Comparison of ENCODE assay signal across 15 cellular contexts in the genomic region with DNA sequence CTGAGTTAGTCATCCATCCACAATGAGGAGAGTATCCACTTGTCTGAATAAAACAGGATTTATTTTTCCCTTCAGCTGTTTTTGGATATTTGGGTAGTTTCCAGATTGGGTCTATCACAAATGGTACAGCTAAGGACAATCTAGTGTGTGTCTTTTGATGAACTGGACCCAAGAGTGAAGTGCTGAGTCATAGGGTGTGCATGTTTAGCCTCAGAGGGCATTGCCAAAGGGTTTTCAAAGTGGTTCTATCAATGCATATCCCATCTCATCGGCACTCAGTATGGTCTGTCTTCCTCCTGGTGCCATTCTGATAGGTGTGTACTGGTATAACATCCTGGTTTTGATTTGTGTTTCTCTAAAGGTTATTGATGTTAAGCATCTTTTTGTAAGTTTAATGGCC.
DNase-seq lines count a peak whose midpoint lies in the region; ATAC-seq and TF ChIP-seq lines count a peak whose summit lies in the region.
"Had no signal": no experiment of that assay in that cellular context is flagged by ENCODE, and none has a peak within 500 bp of the region (broad histone marks: within the 10 kb centered on the region; RNA-seq: fewer than 3 reads in every experiment).

No MANE protein-coding gene starts in this region.

- no TSS peak for BruUV-seq in MCF 10A (replicated peaks; lab: Mats Ljungman, UMichigan)
- BruUV-seq in mammary epithelial cell (replicated peaks; lab: Mats Ljungman, UMichigan): no TSS peak

- H2AFZ ChIP-seq in mammary epithelial cell (ENCODE audit: low read depth, low read length): no peak overlapping the region

- TF ChIP-seq CTCF in MCF 10A (IDR thresholded peaks at IDR 0.05; ENCODE audit: unreplicated experiment) (no peak), mammary epithelial cell (conservative IDR thresholded peaks at IDR 0.05 in 1 of 2, IDR thresholded peaks at IDR 0.05 in 1 of 2; ENCODE audit: extremely low read depth in 1 of 2, insufficient read depth in 1 of 2, low read depth in 1 of 2, low read length in 2 of 2) (no peak), esophagus muscularis mucosa (IDR thresholded peaks at IDR 0.05) (no peak)

- TF ChIP-seq POLR2A in esophagus muscularis mucosa (IDR thresholded peaks at IDR 0.05; ENCODE audit: low read depth): no peak

- no peaks in the 10 kb centered on the region for H3K27me3 Mint-ChIP-seq in MCF 10A (ENCODE audit: insufficient read depth, unreplicated experiment)
- peaks cover 34% of the 10 kb centered on the region for H3K27me3 Mint-ChIP-seq in activated T-cell treated with anti-CD3 and anti-CD28 coated beads, Interleukin-2, amount 50 U/mL, for 4 hours (ENCODE audit: low read depth)

- no peak overlapping the region for H3K9ac ChIP-seq in mammary epithelial cell (ENCODE audit: insufficient read depth, low read length)

- no peak overlapping the region for H3K4me3 ChIP-seq in mammary epithelial cell (replicated peaks in 1 of 3; ENCODE audit: insufficient read depth in 1 of 3, low read depth in 2 of 3, low read length in 3 of 3)
- no peak overlapping the region for H3K4me3 ChIP-seq in esophagus muscularis mucosa

- H3K36me3 ChIP-seq in mammary epithelial cell (ENCODE audit: insufficient read depth, low read length) (no peaks in the 10 kb centered on the region), esophagus muscularis mucosa (no peaks in the 10 kb centered on the region)
- H3K36me3 ChIP-seq: BE2C had no signal

- no peaks in the 10 kb centered on the region for H3K36me3 Mint-ChIP-seq in MCF 10A (ENCODE audit: insufficient read depth, unreplicated experiment)
- H3K36me3 Mint-ChIP-seq in activated T-cell treated with anti-CD3 and anti-CD28 coated beads, Interleukin-2, amount 50 U/mL, for 4 hours (ENCODE audit: insufficient read depth): no peaks in the 10 kb centered on the region
- H3K36me3 Mint-ChIP-seq in stimulated activated effector memory CD8-positive, alpha-beta T cell treated with anti-CD3 and anti-CD28 coated beads, Interleukin-12 subunit alpha, Interleukin-12 subunit beta, amount 100 ng/mL, for 72 hours: no peaks in the 10 kb centered on the region
- H3K36me3 Mint-ChIP-seq: CD4-positive, CD25-positive, alpha-beta regulatory T cell had no signal

- in situ Hi-C loops in mammary epithelial cell (cut with MboI; ENCODE audit: low sequenced_read_pairs in 2 of 2): no loop called here

- H3K27me3 ChIP-seq in mammary epithelial cell (ENCODE audit: insufficient read depth, low read length) (peaks cover 22% of the 10 kb centered on the region), esophagus muscularis mucosa (peaks cover 0 to 80% (median 0%) of the 10 kb centered on the region in 4 donors)

- POLR2A ChIA-PET in MCF 10A (lab: Yijun Ruan, JAX): interaction anchor here (1.2 kb wide), 1 partner anchor 14 kb away, joined by 3 read pairs; no protein-coding TSS in a partner anchor

- H3K9me3 ChIP-seq in mammary epithelial cell (replicated peaks; ENCODE audit: insufficient read depth, low read length) (no peaks in the 10 kb centered on the region), esophagus muscularis mucosa (no peaks in the 10 kb centered on the region)
- H3K9me3 ChIP-seq: BE2C, Caco-2 had no signal

- H3K4me2 ChIP-seq in mammary epithelial cell (ENCODE audit: insufficient read depth, low read depth, low read length): no peak overlapping the region

- no peak overlapping the region for H3K27ac Mint-ChIP-seq in MCF 10A (ENCODE audit: low read depth, unreplicated experiment)
- H3K27ac Mint-ChIP-seq in stimulated activated effector memory CD8-positive, alpha-beta T cell treated with anti-CD3 and anti-CD28 coated beads, Interleukin-12 subunit alpha, Interleukin-12 subunit beta, amount 100 ng/mL, for 72 hours: no peak overlapping the region
- H3K27ac Mint-ChIP-seq: CD4-positive, CD25-positive, alpha-beta regulatory T cell had no signal

- intact Hi-C loops in MCF 10A (cut with micrococcal nuclease): no loop called here
- intact Hi-C loops in mammary epithelial cell (cut with micrococcal nuclease): no loop called here
- intact Hi-C loops in esophagus muscularis mucosa (cut with DNase I): no loop called here

- no peak overlapping the region for H3K27ac ChIP-seq in mammary epithelial cell (ENCODE audit: insufficient read depth, low read depth, low read length)
- H3K27ac ChIP-seq in esophagus muscularis mucosa (replicated peaks in 1 of 4): no peak overlapping the region

- WGBS in mammary epithelial cell (ENCODE audit: low coverage, missing lambda C conversion rate): 71% methylated on average over 1 of the region's 1 CpG
- WGBS in esophagus muscularis mucosa: 69% methylated on average over 1 of the region's 1 CpG

- no peaks in the 10 kb centered on the region for H3K79me2 ChIP-seq in mammary epithelial cell (ENCODE audit: insufficient read depth, low read length)

- H3K4me1 Mint-ChIP-seq in MCF 10A (ENCODE audit: insufficient read depth, unreplicated experiment): peaks cover 11% of the 10 kb centered on the region
- no peaks in the 10 kb centered on the region for H3K4me1 Mint-ChIP-seq in activated T-cell treated with anti-CD3 and anti-CD28 coated beads, Interleukin-2, amount 50 U/mL, for 4 hours (ENCODE audit: low read depth)
- no peaks in the 10 kb centered on the region for H3K4me1 Mint-ChIP-seq in stimulated activated effector memory CD8-positive, alpha-beta T cell treated with anti-CD3 and anti-CD28 coated beads, Interleukin-12 subunit alpha, Interleukin-12 subunit beta, amount 100 ng/mL, for 72 hours
- H3K4me1 Mint-ChIP-seq: CD4-positive, CD25-positive, alpha-beta regulatory T cell had no signal

- CTCF ChIA-PET in MCF 10A (lab: Yijun Ruan, JAX) (interaction anchor here (1.1 to 1.7 kb wide), 2 partner anchors 29 to 493 kb away, joined by 3 to 4 read pairs; no protein-coding TSS in a partner anchor), mammary epithelial cell (lab: Charles Lee; ENCODE audit: low non-redundant PET) (no interaction called here)

- no peak for TF ChIP-seq EP300 in esophagus muscularis mucosa (IDR thresholded peaks at IDR 0.05)

- DNase-seq in MCF 10A (ENCODE audit: unreplicated experiment): peak; percentile 48
- no peak for DNase-seq in mammary epithelial cell
- DNase-seq in RPMI7951 (ENCODE audit: low read depth): peak; percentile 8
- DNase-seq in esophagus muscularis mucosa (ENCODE audit: extremely low spot score): peak; percentile 26
- DNase-seq in activated T-cell treated with anti-CD3 and anti-CD28 coated beads, Interleukin-2, amount 50 U/mL, for 4 hours: no peak
- no peak for DNase-seq in stimulated activated effector memory CD8-positive, alpha-beta T cell treated with anti-CD3 and anti-CD28 coated beads, Interleukin-12 subunit alpha, Interleukin-12 subunit beta, amount 100 ng/mL, for 72 hours (ENCODE audit: low spot score in 2 of 2)
- DNase-seq: ACHN; BE2C; C1 segment of cervical spinal cord; Caco-2; CD4-positive, CD25-positive, alpha-beta regulatory T cell; DMS79 treated with DMSO at 0.1 percent for 48 hours; GF-D8; H7 had no signal

- H3K4me3 Mint-ChIP-seq in MCF 10A (ENCODE audit: unreplicated experiment): no peak overlapping the region
- H3K4me3 Mint-ChIP-seq in activated T-cell treated with anti-CD3 and anti-CD28 coated beads, Interleukin-2, amount 50 U/mL, for 4 hours: no peak overlapping the region
- H3K4me3 Mint-ChIP-seq in stimulated activated effector memory CD8-positive, alpha-beta T cell treated with anti-CD3 and anti-CD28 coated beads, Interleukin-12 subunit alpha, Interleukin-12 subunit beta, amount 100 ng/mL, for 72 hours: no peak overlapping the region
- H3K4me3 Mint-ChIP-seq: CD4-positive, CD25-positive, alpha-beta regulatory T cell had no signal

- ATAC-seq in activated T-cell treated with anti-CD3 and anti-CD28 coated beads, Interleukin-2, amount 50 U/mL, for 4 hours: no peak
- no peak for ATAC-seq in stimulated activated effector memory CD8-positive, alpha-beta T cell treated with anti-CD3 and anti-CD28 coated beads, Interleukin-12 subunit alpha, Interleukin-12 subunit beta, amount 100 ng/mL, for 72 hours
- ATAC-seq: HCT116 had no signal

- no peaks in the 10 kb centered on the region for H3K4me1 ChIP-seq in mammary epithelial cell (ENCODE audit: insufficient read depth, low read length)
- no peaks in the 10 kb centered on the region for H3K4me1 ChIP-seq in esophagus muscularis mucosa
- H3K4me1 ChIP-seq: BE2C had no signal

- H4K20me1 ChIP-seq in mammary epithelial cell (ENCODE audit: insufficient read depth, low read length): no peaks in the 10 kb centered on the region

- no peaks in the 10 kb centered on the region for H3K9me3 Mint-ChIP-seq in MCF 10A (ENCODE audit: unreplicated experiment)
- no peaks in the 10 kb centered on the region for H3K9me3 Mint-ChIP-seq in activated T-cell treated with anti-CD3 and anti-CD28 coated beads, Interleukin-2, amount 50 U/mL, for 4 hours
- no peaks in the 10 kb centered on the region for H3K9me3 Mint-ChIP-seq in stimulated activated effector memory CD8-positive, alpha-beta T cell treated with anti-CD3 and anti-CD28 coated beads, Interleukin-12 subunit alpha, Interleukin-12 subunit beta, amount 100 ng/mL, for 72 hours
- H3K9me3 Mint-ChIP-seq: CD4-positive, CD25-positive, alpha-beta regulatory T cell had no signal

- dilution Hi-C loops in mammary epithelial cell (cut with HindIII; ENCODE audit: low sequenced_read_pairs): no loop called here

Comparison
In these comparisons a context has a peak if more than half of its experiments do, and no peak if none do; other contexts are left out.
1. DNase-seq: peak in MCF 10A (single experiment), RPMI7951 (single experiment) and esophagus muscularis mucosa (single experiment); none in mammary epithelial cell (single experiment), activated T-cell treated with anti-CD3 and anti-CD28 coated beads, Interleukin-2, amount 50 U/mL, for 4 hours (single experiment) and stimulated activated effector memory CD8-positive, alpha-beta T cell treated with anti-CD3 and anti-CD28 coated beads, Interleukin-12 subunit alpha, Interleukin-12 subunit beta, amount 100 ng/mL, for 72 hours (0 of 2).